Comparison of ENCODE assay signal across 8 cellular contexts in the genomic region with DNA sequence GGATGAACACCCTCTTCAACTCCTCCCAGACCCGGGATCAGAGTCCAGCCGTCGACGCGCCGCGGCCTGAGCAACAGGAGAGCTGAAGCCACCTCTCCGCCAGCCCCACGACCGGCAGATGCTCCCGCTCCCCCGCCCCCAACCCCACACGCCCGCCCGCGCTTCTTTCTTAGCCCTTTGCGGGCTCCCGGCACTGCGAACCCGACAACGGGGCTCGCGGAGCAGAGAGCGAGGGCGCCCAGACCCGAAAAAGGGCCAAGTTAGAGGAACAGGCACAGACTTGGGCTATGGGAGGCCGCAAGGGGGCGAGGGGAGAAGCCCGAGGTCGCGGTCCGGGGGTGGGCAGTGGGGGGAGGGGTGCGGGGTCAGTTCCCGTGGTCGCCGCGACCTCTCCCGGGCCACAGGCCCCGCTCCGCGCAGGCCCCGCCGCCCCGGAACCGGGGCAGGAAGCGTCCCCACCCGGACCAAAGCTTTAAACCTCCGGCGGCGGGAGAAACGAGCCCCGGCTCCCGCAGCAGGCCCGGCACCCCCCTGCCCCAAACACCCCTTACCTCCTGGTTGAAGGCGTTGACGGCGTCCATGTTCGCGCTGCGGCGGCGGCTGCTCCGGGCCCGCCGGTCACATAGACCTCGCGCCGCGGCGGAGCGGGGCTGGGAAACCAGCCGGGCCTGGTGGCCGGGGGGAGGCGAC. TPM values are rescaled to one million over a fixed set of nuclear protein-coding genes. Genes with fewer than 3 reads are reported as not detected.
DNase-seq lines count a peak whose midpoint lies in the region; ATAC-seq and TF ChIP-seq lines count a peak whose summit lies in the region.

No MANE protein-coding gene starts in this region.

- H3K4me1 Mint-ChIP-seq in neural progenitor cell = peaks cover 19% of the 10 kb centered on the region

- H3K9me3 Mint-ChIP-seq in neural progenitor cell = peaks cover 2% of the 10 kb centered on the region

- H3K4me1 ChIP-seq in neural progenitor cell = peaks cover 36% of the 10 kb centered on the region
- H3K4me1 ChIP-seq in tibial artery = peaks cover 0 to 47% (median 35%) of the 10 kb centered on the region in 4 donors

- peaks cover 7% of the 10 kb centered on the region for H3K36me3 Mint-ChIP-seq in neural progenitor cell

- H4K20me1 ChIP-seq in neural progenitor cell (ENCODE audit: low read depth) = peaks cover 49% of the 10 kb centered on the region

- peaks cover 34% of the 10 kb centered on the region for H3F3A ChIP-seq in neural progenitor cell (ENCODE audit: low read depth)

- intact Hi-C loops in tibial artery (cut with DNase I; ENCODE audit: low total_unique reads) = loop anchor here (2.0 to 10.0 kb wide), 2 partner anchors 72 to 544 kb away; partner anchors contain the start of genes MIS18A and SOD1

- ATAC-seq in HG02759 (IDR thresholded peaks at IDR 0.05; ENCODE audit: unreplicated experiment) = peak; percentile 10

- H3K9ac ChIP-seq in neural progenitor cell = peak overlapping the region; percentile 91

- H3K27me3 ChIP-seq in neural progenitor cell (no peaks in the 10 kb centered on the region), tibial artery (no peaks in the 10 kb centered on the region)

- TF ChIP-seq CTCF in fibroblast of pulmonary artery (IDR thresholded peaks at IDR 0.05; ENCODE audit: low read length, missing control alignments) = no peak
- TF ChIP-seq CTCF in neural progenitor cell (IDR thresholded peaks at IDR 0.05) = peak; percentile 52
- no peak for TF ChIP-seq CTCF in tibial artery (IDR thresholded peaks at IDR 0.05)

- peak overlapping the region; percentile 82 for H3K27ac Mint-ChIP-seq in neural progenitor cell

- peak overlapping the region; percentile 95 for H3K4me2 ChIP-seq in neural progenitor cell

- H3K9me3 ChIP-seq in neural progenitor cell (ENCODE audit: low read depth) = no peaks in the 10 kb centered on the region
- no peaks in the 10 kb centered on the region for H3K9me3 ChIP-seq in tibial artery

- peaks cover 81% of the 10 kb centered on the region for H3K79me2 ChIP-seq in neural progenitor cell (ENCODE audit: low read depth)

- H3K4me3 Mint-ChIP-seq in neural progenitor cell = peak overlapping the region; percentile 94

- no peak overlapping the region for H2AFZ ChIP-seq in neural progenitor cell (replicated peaks)

- peak; percentile 54 to 82 (median 80) for DNase-seq in NCI-H1417 (lab: John Stamatoyannopoulos, UW)
- DNase-seq in NCI-H1417 treated with DMSO at 0.1 percent for 48 hours (lab: John Stamatoyannopoulos, UW) = no peak
- DNase-seq in NOMO-1 treated with DMSO at 0.1 percent for 48 hours (lab: John Stamatoyannopoulos, UW; ENCODE audit: unreplicated experiment) = peak; percentile 17
- peak; percentile 15 to 34 for DNase-seq in activated T-helper 1 cell treated with anti-CD3 and anti-CD28 coated beads, Interleukin-2, amount 50 U/mL, for 16 hours (ENCODE audit: low read depth in 1 of 2, low spot score in 1 of 2)
- DNase-seq in fibroblast of pulmonary artery (ENCODE audit: low read depth) = no peak
- DNase-seq in neural progenitor cell (ENCODE audit: low spot score) = peak; percentile 76
- DNase-seq in tibial artery = peak; percentile 31 to 74

- peak overlapping the region; percentile 85 for H3K4me3 ChIP-seq in fibroblast of pulmonary artery (replicated peaks; ENCODE audit: low read depth, low read length)
- H3K4me3 ChIP-seq in neural progenitor cell = peak overlapping the region; percentile 99
- H3K4me3 ChIP-seq in tibial artery = peak overlapping the region; percentile 83 to 94

- peaks cover 5% of the 10 kb centered on the region for H3K27me3 Mint-ChIP-seq in neural progenitor cell (ENCODE audit: insufficient read depth, low read depth)

- peaks cover 11% of the 10 kb centered on the region for H3K36me3 ChIP-seq in neural progenitor cell
- peaks cover 0 to 4% (median 0%) of the 10 kb centered on the region in 3 donors for H3K36me3 ChIP-seq in tibial artery

- H3K27ac ChIP-seq in neural progenitor cell = peak overlapping the region; percentile 95
- H3K27ac ChIP-seq in tibial artery = peak overlapping the region; percentile 97

RNA-seq across cellular contexts. Expression of gene SCAF4, which starts 0.7 kb away (rescaled TPM):
- total RNA-seq in neural progenitor cell (ENCODE audit: low replicate concordance) = 27.0 and 31.9 TPM in 2 replicates

Comparison
In these comparisons a context has a peak if more than half of its experiments do, and no peak if none do; other contexts are left out.
1. DNase-seq: peak in NCI-H1417 (3 of 3), NOMO-1 treated with DMSO at 0.1 percent for 48 hours (single experiment), activated T-helper 1 cell treated with anti-CD3 and anti-CD28 coated beads, Interleukin-2, amount 50 U/mL, for 16 hours (2 of 2), neural progenitor cell (single experiment) and tibial artery (2 of 2); none in NCI-H1417 treated with DMSO at 0.1 percent for 48 hours (single experiment) and fibroblast of pulmonary artery (single experiment).
2. Peak in every context shown above with its lines, with median percentiles within 50 percentile points of each other: H3K4me3 ChIP-seq.